ENCODE assay signal across 17 cellular contexts in the genomic region with DNA sequence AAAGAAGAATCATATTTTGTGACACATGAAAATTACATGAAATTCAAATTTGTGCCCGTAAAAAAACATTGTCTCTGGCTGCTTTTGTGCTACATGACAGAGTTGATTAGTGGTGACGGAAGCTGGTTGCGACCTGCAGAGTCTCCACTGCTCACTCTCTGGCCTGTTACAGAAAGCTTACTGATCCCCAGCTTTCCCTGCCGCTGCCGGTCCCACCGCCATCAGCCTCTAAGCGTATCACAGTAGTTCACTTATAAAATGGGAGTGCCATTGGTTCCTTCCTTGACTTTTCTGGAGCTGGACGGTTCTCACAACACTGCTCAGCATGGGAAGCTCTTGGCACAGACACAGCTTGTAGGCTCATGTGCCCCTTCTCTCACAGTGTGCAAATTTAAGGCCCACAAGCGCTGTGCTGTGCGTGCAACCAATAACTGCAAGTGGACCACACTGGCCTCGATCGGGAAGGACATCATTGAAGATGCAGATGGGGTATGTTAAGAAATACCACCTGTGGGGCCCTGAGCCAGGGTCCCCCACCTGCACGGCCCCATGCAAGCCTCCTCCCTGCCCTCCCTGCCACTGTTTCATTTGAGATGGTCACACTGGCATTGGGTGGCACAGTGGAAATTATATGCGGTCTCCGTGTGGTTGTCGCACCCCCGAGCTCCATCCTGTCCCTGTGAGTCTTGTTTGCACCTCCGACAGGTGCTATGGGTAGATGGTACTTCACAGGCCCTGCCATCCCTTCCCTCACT.
DNase-seq lines count a peak whose midpoint lies in the region; ATAC-seq, FAIRE-seq and TF ChIP-seq lines count a peak whose summit lies in the region.
"Had no signal": no experiment of that assay in that cellular context is flagged by ENCODE, and none has a peak within 500 bp of the region (broad histone marks: within the 10 kb centered on the region; RNA-seq: fewer than 3 reads in every experiment).

No MANE protein-coding gene starts in this region.

- no peaks in the 10 kb centered on the region for H3K9me3 ChIP-seq in tibial artery
- H3K9me3 ChIP-seq: breast epithelium, heart right ventricle, mucosa of descending colon had no signal

- no peak for DNase-seq in activated naive CD8-positive, alpha-beta T cell treated with anti-CD3 and anti-CD28 coated beads for 36 hours
- DNase-seq in activated naive CD8-positive, alpha-beta T cell treated with anti-CD3 and anti-CD28 coated beads, Interleukin-2, amount 50 U/mL, for 24 hours = no peak
- DNase-seq in activated CD4-positive, alpha-beta memory T cell treated with anti-CD3 and anti-CD28 coated beads for 36 hours = peak; percentile 3
- DNase-seq in omental fat pad (ENCODE audit: low spot score) (peak; percentile 8), tibial artery (peak; percentile 16 to 45), urothelium cell line (ENCODE audit: low spot score) (no peak), dedifferentiated amniotic fluid mesenchymal stem cell (ENCODE audit: extremely low spot score) (no peak)
- DNase-seq in activated naive CD4-positive, alpha-beta T cell treated with Interleukin-2 at 50 U/mL for 16 hours = no peak
- DNase-seq: activated CD4-positive, alpha-beta T cell treated with anti-CD3 and anti-CD28 coated beads, Interleukin-2, amount 50 U/mL, for 4 hours; CD4-positive, alpha-beta memory T cell; cortex of kidney; heart right ventricle; MM.1S; PC-9 had no signal

- ATAC-seq in activated naive CD8-positive, alpha-beta T cell treated with anti-CD3 and anti-CD28 coated beads, Interleukin-2, amount 50 U/mL, for 24 hours = no peak
- no peak for ATAC-seq in omental fat pad (ENCODE audit: low FRiP score)
- ATAC-seq: mucosa of descending colon had no signal

- peaks cover 41 to 64% (median 55%) of the 10 kb centered on the region in 3 donors for H3K36me3 ChIP-seq in tibial artery
- H3K36me3 ChIP-seq: breast epithelium had no signal

- POLR2A ChIA-PET in activated CD4-positive, alpha-beta memory T cell treated with anti-CD3 and anti-CD28 coated beads for 36 hours (lab: Charles Lee) = no interaction called here

- no peak overlapping the region for H3K4me3 ChIP-seq in tibial artery
- H3K4me3 ChIP-seq: breast epithelium, heart right ventricle, mucosa of descending colon, PC-9 had no signal

- FAIRE-seq in urothelium cell line (lab: Jason Lieb, UNC) = no peak
- FAIRE-seq: GM12891 had no signal

- CTCF ChIA-PET in activated CD4-positive, alpha-beta memory T cell treated with anti-CD3 and anti-CD28 coated beads for 36 hours (lab: Charles Lee) = interaction anchor here (2.0 to 10.4 kb wide), 2 partner anchors 8 to 31 kb away, joined by 10 to 60 read pairs; no protein-coding TSS in a partner anchor

- H3K27ac Mint-ChIP-seq in activated naive CD8-positive, alpha-beta T cell treated with anti-CD3 and anti-CD28 coated beads for 36 hours = peak overlapping the region; percentile 48
- H3K27ac Mint-ChIP-seq in activated naive CD8-positive, alpha-beta T cell treated with anti-CD3 and anti-CD28 coated beads, Interleukin-2, amount 50 U/mL, for 24 hours = no peak overlapping the region
- H3K27ac Mint-ChIP-seq in activated CD4-positive, alpha-beta memory T cell treated with anti-CD3 and anti-CD28 coated beads for 36 hours = no peak overlapping the region

- no peaks in the 10 kb centered on the region for H3K27me3 Mint-ChIP-seq in activated naive CD8-positive, alpha-beta T cell treated with anti-CD3 and anti-CD28 coated beads for 36 hours
- H3K27me3 Mint-ChIP-seq in activated naive CD8-positive, alpha-beta T cell treated with anti-CD3 and anti-CD28 coated beads, Interleukin-2, amount 50 U/mL, for 24 hours = no peaks in the 10 kb centered on the region
- H3K27me3 Mint-ChIP-seq in activated CD4-positive, alpha-beta memory T cell treated with anti-CD3 and anti-CD28 coated beads for 36 hours = no peaks in the 10 kb centered on the region
- H3K27me3 Mint-ChIP-seq: CD4-positive, alpha-beta memory T cell had no signal

- H3K4me1 Mint-ChIP-seq in activated naive CD8-positive, alpha-beta T cell treated with anti-CD3 and anti-CD28 coated beads for 36 hours = peaks cover 18% of the 10 kb centered on the region
- peaks cover 13% of the 10 kb centered on the region for H3K4me1 Mint-ChIP-seq in activated naive CD8-positive, alpha-beta T cell treated with anti-CD3 and anti-CD28 coated beads, Interleukin-2, amount 50 U/mL, for 24 hours
- H3K4me1 Mint-ChIP-seq in activated CD4-positive, alpha-beta memory T cell treated with anti-CD3 and anti-CD28 coated beads for 36 hours (ENCODE audit: low read depth) = peaks cover 4% of the 10 kb centered on the region

- peaks cover 23% of the 10 kb centered on the region for H3K36me3 Mint-ChIP-seq in activated naive CD8-positive, alpha-beta T cell treated with anti-CD3 and anti-CD28 coated beads for 36 hours
- H3K36me3 Mint-ChIP-seq in activated naive CD8-positive, alpha-beta T cell treated with anti-CD3 and anti-CD28 coated beads, Interleukin-2, amount 50 U/mL, for 24 hours (ENCODE audit: low read depth) = peaks cover 45% of the 10 kb centered on the region
- H3K36me3 Mint-ChIP-seq in activated CD4-positive, alpha-beta memory T cell treated with anti-CD3 and anti-CD28 coated beads for 36 hours = peaks cover 8% of the 10 kb centered on the region

- no peaks in the 10 kb centered on the region for H3K27me3 ChIP-seq in tibial artery
- H3K27me3 ChIP-seq: breast epithelium, heart right ventricle had no signal

- no peaks in the 10 kb centered on the region for H3K9me3 Mint-ChIP-seq in activated naive CD8-positive, alpha-beta T cell treated with anti-CD3 and anti-CD28 coated beads for 36 hours
- no peaks in the 10 kb centered on the region for H3K9me3 Mint-ChIP-seq in activated naive CD8-positive, alpha-beta T cell treated with anti-CD3 and anti-CD28 coated beads, Interleukin-2, amount 50 U/mL, for 24 hours
- no peaks in the 10 kb centered on the region for H3K9me3 Mint-ChIP-seq in activated CD4-positive, alpha-beta memory T cell treated with anti-CD3 and anti-CD28 coated beads for 36 hours

- no peak overlapping the region for H3K27ac ChIP-seq in tibial artery
- H3K27ac ChIP-seq: breast epithelium, PC-9 had no signal

- H3K4me1 ChIP-seq in tibial artery = peaks cover 0 to 11% (median 1%) of the 10 kb centered on the region in 4 donors
- H3K4me1 ChIP-seq: breast epithelium had no signal

- H3K4me3 Mint-ChIP-seq in activated naive CD8-positive, alpha-beta T cell treated with anti-CD3 and anti-CD28 coated beads for 36 hours = no peak overlapping the region
- H3K4me3 Mint-ChIP-seq in activated naive CD8-positive, alpha-beta T cell treated with anti-CD3 and anti-CD28 coated beads, Interleukin-2, amount 50 U/mL, for 24 hours = no peak overlapping the region
- no peak overlapping the region for H3K4me3 Mint-ChIP-seq in activated CD4-positive, alpha-beta memory T cell treated with anti-CD3 and anti-CD28 coated beads for 36 hours
- H3K4me3 Mint-ChIP-seq: CD4-positive, alpha-beta memory T cell had no signal

- no peak for TF ChIP-seq CTCF in omental fat pad (IDR thresholded peaks at IDR 0.05)
- TF ChIP-seq CTCF in tibial artery (IDR thresholded peaks at IDR 0.05) = no peak

- intact Hi-C loops in activated CD4-positive, alpha-beta memory T cell treated with anti-CD3 and anti-CD28 coated beads for 36 hours (cut with micrococcal nuclease) = no loop called here
- intact Hi-C loops in tibial artery (cut with DNase I; ENCODE audit: low total_unique reads) = no loop called here

Comparison
In these comparisons a context has a peak if more than half of its experiments do, and no peak if none do; other contexts are left out.
1. DNase-seq: peak in activated CD4-positive, alpha-beta memory T cell treated with anti-CD3 and anti-CD28 coated beads for 36 hours (single experiment), omental fat pad (single experiment) and tibial artery (2 of 2); none in activated naive CD8-positive, alpha-beta T cell treated with anti-CD3 and anti-CD28 coated beads for 36 hours (single experiment), activated naive CD8-positive, alpha-beta T cell treated with anti-CD3 and anti-CD28 coated beads, Interleukin-2, amount 50 U/mL, for 24 hours (single experiment), urothelium cell line (single experiment), activated naive CD4-positive, alpha-beta T cell treated with Interleukin-2 at 50 U/mL for 16 hours (single experiment) and dedifferentiated amniotic fluid mesenchymal stem cell (single experiment).